23 cellular contexts compared by ENCODE assay signal in genomic region chr6:82142524-82142923, GRCh38.
"Had no signal": no experiment of that assay in that cellular context is flagged by ENCODE, and none has a peak within 500 bp of the region (broad histone marks: within the 10 kb centered on the region; RNA-seq: fewer than 3 reads in every experiment).

No MANE protein-coding gene starts in this region.

- H3K27ac ChIP-seq: VCaP had no signal

- DNase-seq: activated CD4-positive, alpha-beta memory T cell treated with anti-CD3 and anti-CD28 coated beads for 36 hours; activated CD4-positive, alpha-beta T cell treated with anti-CD3 and anti-CD28 coated beads, Interleukin-2, amount 10 ng/mL, durations not matched to agents 7 days and 5 days; activated CD4-positive, CD25-positive, alpha-beta regulatory T cell; activated CD8-positive, alpha-beta memory T cell treated with anti-CD3 and anti-CD28 coated beads for 24 hours; activated gamma-delta T cell; activated naive CD4-positive, alpha-beta T cell treated with anti-CD3 and anti-CD28 coated beads for 36 hours; activated T-cell treated with anti-CD3 and anti-CD28 coated beads for 4 hours; activated T-cell treated with anti-CD3 and anti-CD28 coated beads, Interleukin-2, amount 50 U/mL, for 48 hours; amygdala; caudate nucleus; Kasumi-1; KBM-7; NCI-H1105 treated with DMSO at 0.1 percent for 48 hours; NCI-H1436 treated with DMSO at 0.1 percent for 48 hours; NCI-H187 treated with DMSO at 0.1 percent for 48 hours; NCI-H2081 treated with DMSO at 0.1 percent for 48 hours; NCI-H446; NCI-H524; PC-3; SHP77 treated with DMSO at 0.1 percent for 48 hours; T-helper 1 cell had no signal

- ATAC-seq: activated T-helper 17 cell treated with anti-CD3 and anti-CD28 coated beads, Interleukin-2, amount 50 U/mL, for 72 hours; PC-3 had no signal
